Comparison of ENCODE assay signal across 21 cellular contexts in the genomic region with DNA sequence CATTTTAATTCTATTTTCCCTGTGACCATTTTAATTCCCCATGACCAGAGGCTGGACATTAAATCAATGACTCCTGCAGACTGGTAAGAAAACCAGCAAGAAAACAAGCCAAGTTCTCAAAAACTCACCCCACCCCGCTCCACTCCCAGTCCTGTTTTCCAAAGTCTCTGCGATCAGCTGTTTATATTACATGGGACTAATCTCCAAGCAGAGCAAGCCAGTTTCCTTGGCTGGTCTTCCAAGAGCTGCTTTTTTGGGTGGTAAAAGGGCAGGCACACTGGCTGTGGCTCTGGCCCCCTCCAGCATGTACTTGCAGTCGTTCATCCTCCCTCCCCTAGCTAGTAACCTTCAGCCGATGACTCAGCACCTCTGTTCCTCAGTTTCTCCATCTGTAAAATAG.
"Had no signal": no experiment of that assay in that cellular context is flagged by ENCODE, and none has a peak within 500 bp of the region (broad histone marks: within the 10 kb centered on the region; RNA-seq: fewer than 3 reads in every experiment).

No MANE protein-coding gene starts in this region.

- DNase-seq: activated CD4-positive, alpha-beta T cell treated with anti-CD3 and anti-CD28 coated beads, Interleukin-2, amount 10 ng/mL, durations not matched to agents 7 days and 5 days; activated CD4-positive, CD25-positive, alpha-beta regulatory T cell treated with anti-CD3 and anti-CD28 coated beads, Interleukin-2, amount 50 U/mL, for 72 hours; activated T-cell treated with anti-CD3 and anti-CD28 coated beads, Interleukin-2, amount 50 U/mL, for 1 hour; amniotic stem cell; dermis blood vessel endothelial cell; effector CD8-positive, alpha-beta T cell; heart left ventricle; islet precursor cell; left colon; naive thymus-derived CD4-positive, alpha-beta T cell; retina; stimulated activated CD4-positive, alpha-beta T cell treated with anti-CD3 and anti-CD28 coated beads, Interleukin-4, amount 100 ng/mL, for 24 hours; T-cell; testis; trophoblast cell; WERI-Rb-1 had no signal

- H3K9me3 ChIP-seq: heart left ventricle, testis, vagina had no signal

- H3K4me2 ChIP-seq: neural progenitor cell had no signal

- H3K9ac ChIP-seq: neural progenitor cell had no signal

- H3K27ac ChIP-seq: heart left ventricle, neural progenitor cell, testis, vagina, WERI-Rb-1 had no signal

- ATAC-seq: activated naive CD4-positive, alpha-beta T cell treated with anti-CD3 and anti-CD28 coated beads, Interleukin-2, amount 50 U/mL, for 72 hours; left colon; naive thymus-derived CD4-positive, alpha-beta T cell; SK-N-SH treated with all-trans-retinoic acid at 6 μM for 48 hours; T-cell had no signal

- H3K4me3 ChIP-seq: heart left ventricle, lung, neural progenitor cell, testis, vagina had no signal

- H2AFZ ChIP-seq: neural progenitor cell had no signal

- H3K36me3 ChIP-seq: neural progenitor cell, vagina, WERI-Rb-1 had no signal

- H3K4me1 ChIP-seq: heart left ventricle, testis, vagina had no signal

- H3K27me3 ChIP-seq: heart left ventricle, neural progenitor cell, testis, vagina had no signal
